In genomic region chr3:75396316-75396802, GRCh38 we compare ENCODE assay signal across 18 cellular contexts.
DNase-seq lines count a peak whose midpoint lies in the region; ATAC-seq, FAIRE-seq and TF ChIP-seq lines count a peak whose summit lies in the region.
"Had no signal": no experiment of that assay in that cellular context is flagged by ENCODE, and none has a peak within 500 bp of the region (broad histone marks: within the 10 kb centered on the region; RNA-seq: fewer than 3 reads in every experiment).

No MANE protein-coding gene starts in this region.

- H3K18ac ChIP-seq in trophoblast cell (ENCODE audit: low read length), result no peak overlapping the region

- WGBS in esophagus squamous epithelium, 2 donors, result 100% methylated on average over 1 of the region's 29 CpGs; no CpG with 5 or more reads in 1 of the 2 donors
- WGBS in trophoblast cell (ENCODE audit: extremely low coverage, insufficient coverage, insufficient read length), result no CpG with 5 or more reads among the region's 29 CpGs

- H2BK5ac ChIP-seq in trophoblast cell (ENCODE audit: low read depth, low read length, poor library complexity), result no peak overlapping the region

- no peaks in the 10 kb centered on the region for H3K4me1 Mint-ChIP-seq in HFFc6 (ENCODE audit: low read depth)
- H3K4me1 Mint-ChIP-seq in activated T-cell treated with anti-CD3 and anti-CD28 coated beads, Interleukin-2, amount 50 U/mL, for 72 hours (ENCODE audit: low read depth), result no peaks in the 10 kb centered on the region
- H3K4me1 Mint-ChIP-seq: stimulated activated naive B cell treated with anti-CD40 and anti-IgM and Interleukin-4, amounts not matched to agents 10 μg/mL and 1 μg/mL and 100 μg/mL, for 72 hours had no signal

- no peak overlapping the region for H2BK12ac ChIP-seq in trophoblast cell (ENCODE audit: low read length)

- intact Hi-C loops in esophagus squamous epithelium (cut with DNase I), result no loop called here

- no peak overlapping the region for H4K8ac ChIP-seq in trophoblast cell (ENCODE audit: low read depth, low read length)

- peak; percentile 12; the same call in 1 of the 2 replicates for TF ChIP-seq CTCF in HFFc6 (IDR thresholded peaks at IDR 0.05)
- no peak for TF ChIP-seq CTCF in esophagus squamous epithelium (IDR thresholded peaks at IDR 0.05)

- no peaks in the 10 kb centered on the region for H3K36me3 Mint-ChIP-seq in HFFc6 (ENCODE audit: low read depth)
- H3K36me3 Mint-ChIP-seq in activated T-cell treated with anti-CD3 and anti-CD28 coated beads, Interleukin-2, amount 50 U/mL, for 72 hours (ENCODE audit: insufficient read depth in 2 of 2), result no peaks in the 10 kb centered on the region
- H3K36me3 Mint-ChIP-seq: stimulated activated naive B cell treated with anti-CD40 and anti-IgM and Interleukin-4, amounts not matched to agents 10 μg/mL and 1 μg/mL and 100 μg/mL, for 72 hours had no signal

- H3K79me1 ChIP-seq in trophoblast cell (ENCODE audit: low read length), result no peaks in the 10 kb centered on the region

- DNase-seq in AG08396 (ENCODE audit: low spot score) (peak; percentile 27), HFFc6 (no peak), esophagus squamous epithelium (lab: John Stamatoyannopoulos, UW) (no peak), trophoblast cell (no peak), HTR-8/SVneo (ENCODE audit: insufficient read length, low spot score) (no peak)
- DNase-seq in activated T-cell treated with anti-CD3 and anti-CD28 coated beads, Interleukin-2, amount 50 U/mL, for 72 hours, result no peak
- DNase-seq: activated CD4-positive, CD25-positive, alpha-beta regulatory T cell treated with anti-CD3 and anti-CD28 coated beads, Interleukin-2, amount 50 U/mL, for 72 hours; activated gamma-delta T cell treated with Interleukin-2 at 50 U/mL for 16 hours; midbrain; NCI-H82; PC-3; stimulated activated naive B cell treated with anti-CD40 and anti-IgM and Interleukin-4, amounts not matched to agents 10 μg/mL and 1 μg/mL and 100 μg/mL, for 72 hours; T1000 had no signal

- FAIRE-seq in HTR-8/SVneo (lab: Jason Lieb, UNC), result no peak

- H4K12ac ChIP-seq in trophoblast cell (ENCODE audit: low read depth, low read length), result no peak overlapping the region

- H3K23ac ChIP-seq in trophoblast cell (ENCODE audit: low read length), result no peak overlapping the region

- H2AFZ ChIP-seq in trophoblast cell (ENCODE audit: insufficient read depth, low read length, poor library complexity), result no peak overlapping the region
- H2AFZ ChIP-seq: neural progenitor cell had no signal

- H4K91ac ChIP-seq in trophoblast cell (ENCODE audit: low read depth, low read length), result no peak overlapping the region

- peak overlapping the region in 3 of 4 donors; percentile 14 to 51 (median 33) for H3K4me3 ChIP-seq in esophagus squamous epithelium
- peak overlapping the region; percentile 28 for H3K4me3 ChIP-seq in trophoblast cell (ENCODE audit: low read depth, low read length)
- H3K4me3 ChIP-seq: neural progenitor cell, SJSA1 had no signal

- no peak overlapping the region for H2BK120ac ChIP-seq in trophoblast cell (ENCODE audit: insufficient read depth, low read length, poor library complexity)

- H3K36me3 ChIP-seq in esophagus squamous epithelium (no peaks in the 10 kb centered on the region), trophoblast cell (ENCODE audit: control insufficient read depth in 1 of 2, insufficient read depth in 2 of 2, low read length in 2 of 2) (no peaks in the 10 kb centered on the region)
- H3K36me3 ChIP-seq: neural progenitor cell, right atrium auricular region, SJSA1 had no signal

- H3K4me3 Mint-ChIP-seq in HFFc6, result no peak overlapping the region
- H3K4me3 Mint-ChIP-seq in activated T-cell treated with anti-CD3 and anti-CD28 coated beads, Interleukin-2, amount 50 U/mL, for 72 hours, result no peak overlapping the region
- H3K4me3 Mint-ChIP-seq: neural progenitor cell; stimulated activated naive B cell treated with anti-CD40 and anti-IgM and Interleukin-4, amounts not matched to agents 10 μg/mL and 1 μg/mL and 100 μg/mL, for 72 hours had no signal

- no peak overlapping the region for H2AK5ac ChIP-seq in trophoblast cell (ENCODE audit: low read length)

- H3K14ac ChIP-seq in trophoblast cell (ENCODE audit: low read length), result no peak overlapping the region

- H3K9me3 Mint-ChIP-seq in HFFc6, result no peaks in the 10 kb centered on the region
- no peaks in the 10 kb centered on the region for H3K9me3 Mint-ChIP-seq in activated T-cell treated with anti-CD3 and anti-CD28 coated beads, Interleukin-2, amount 50 U/mL, for 72 hours

- H3K27ac ChIP-seq in esophagus squamous epithelium (no peak overlapping the region), trophoblast cell (ENCODE audit: low read depth, low read length) (no peak overlapping the region)
- H3K27ac ChIP-seq: neural progenitor cell, right atrium auricular region, SJSA1 had no signal

- H3K9me3 ChIP-seq in esophagus squamous epithelium (no peaks in the 10 kb centered on the region), trophoblast cell (ENCODE audit: insufficient read depth, low read depth, low read length) (no peaks in the 10 kb centered on the region)
- H3K9me3 ChIP-seq: right atrium auricular region, SJSA1 had no signal

- no peak overlapping the region for H3K4ac ChIP-seq in trophoblast cell (ENCODE audit: low read depth, low read length)

- H3K79me2 ChIP-seq in trophoblast cell (ENCODE audit: control insufficient read depth, insufficient read depth, low read length, poor library complexity), result no peaks in the 10 kb centered on the region

- TF ChIP-seq POLR2A in esophagus squamous epithelium (IDR thresholded peaks at IDR 0.05), result no peak

- H3K27me3 ChIP-seq in esophagus squamous epithelium (peaks cover 0 to 9% (median 0%) of the 10 kb centered on the region in 4 donors), trophoblast cell (ENCODE audit: insufficient read depth, low read length) (no peaks in the 10 kb centered on the region)
- H3K27me3 ChIP-seq: neural progenitor cell, right atrium auricular region, SJSA1 had no signal

- H3K4me1 ChIP-seq in esophagus squamous epithelium (peaks cover 7 to 28% (median 13%) of the 10 kb centered on the region in 3 donors), trophoblast cell (ENCODE audit: control insufficient read depth in 1 of 2, insufficient read depth in 2 of 2, low read length in 2 of 2) (no peaks in the 10 kb centered on the region)
- H3K4me1 ChIP-seq: SJSA1 had no signal

- peaks cover 20% of the 10 kb centered on the region for H3K27me3 Mint-ChIP-seq in HFFc6 (ENCODE audit: insufficient read depth)
- no peaks in the 10 kb centered on the region for H3K27me3 Mint-ChIP-seq in activated T-cell treated with anti-CD3 and anti-CD28 coated beads, Interleukin-2, amount 50 U/mL, for 72 hours (ENCODE audit: low read depth)
- H3K27me3 Mint-ChIP-seq: stimulated activated naive B cell treated with anti-CD40 and anti-IgM and Interleukin-4, amounts not matched to agents 10 μg/mL and 1 μg/mL and 100 μg/mL, for 72 hours had no signal

- no peak overlapping the region for H3K9ac ChIP-seq in trophoblast cell (ENCODE audit: low read length)
- H3K9ac ChIP-seq: neural progenitor cell had no signal

- no peak for ATAC-seq in HG03139 (IDR thresholded peaks at IDR 0.05; ENCODE audit: unreplicated experiment)
- no peak for ATAC-seq in HG02678 (IDR thresholded peaks at IDR 0.05; ENCODE audit: unreplicated experiment)
- ATAC-seq in activated T-cell treated with anti-CD3 and anti-CD28 coated beads, Interleukin-2, amount 50 U/mL, for 72 hours (replicated peaks in 1 of 2), result no peak
- ATAC-seq: PC-3; stimulated activated naive B cell treated with anti-CD40 and anti-IgM and Interleukin-4, amounts not matched to agents 10 μg/mL and 1 μg/mL and 100 μg/mL, for 72 hours had no signal

- H3K4me2 ChIP-seq in trophoblast cell (ENCODE audit: low read length), result no peak overlapping the region
- H3K4me2 ChIP-seq: neural progenitor cell had no signal

- H3K27ac Mint-ChIP-seq in HFFc6, result no peak overlapping the region
- H3K27ac Mint-ChIP-seq in activated T-cell treated with anti-CD3 and anti-CD28 coated beads, Interleukin-2, amount 50 U/mL, for 72 hours, result no peak overlapping the region
- H3K27ac Mint-ChIP-seq: neural progenitor cell; stimulated activated naive B cell treated with anti-CD40 and anti-IgM and Interleukin-4, amounts not matched to agents 10 μg/mL and 1 μg/mL and 100 μg/mL, for 72 hours had no signal
